Comparison of ENCODE assay signal across 1 cellular context in genomic region chr20:32028647-32029372, GRCh38.
A peak's percentile ranks its signal among the peaks of the same experiment; 100 is the strongest.
TF ChIP-seq lines count a peak whose summit lies in the region.

No MANE protein-coding gene starts in this region.

TF ChIP-seq in H1, 55 proteins besides CTCF, POLR2A, EP300 and RAD21 (continued from another document):
- TF ChIP-seq SIN3A (conservative IDR thresholded peaks at IDR 0.05 in 1 of 2, IDR thresholded peaks at IDR 0.05 in 1 of 2; ENCODE audit: low read depth in 1 of 2, low read length in 2 of 2) = 0 out of 4 replicates have a peak, but pooled peaks of 1 of the 2 experiments have one; percentile 28
- TF ChIP-seq SRF (IDR thresholded peaks at IDR 0.05; ENCODE audit: low read depth, low read length) = no peak
- TF ChIP-seq CHD2 (IDR thresholded peaks at IDR 0.05; ENCODE audit: low read length) = no peak
- peak; percentile 85 for TF ChIP-seq SP1 (IDR thresholded peaks at IDR 0.05; ENCODE audit: low read depth, low read length)
- TF ChIP-seq E2F6 (IDR thresholded peaks at IDR 0.05) = no peak
- TF ChIP-seq KDM1A (IDR thresholded peaks at IDR 0.05; ENCODE audit: borderline replicate concordance, low read length) = no peak
- no peak for TF ChIP-seq SAP30 (IDR thresholded peaks at IDR 0.05; ENCODE audit: insufficient read depth, insufficient replicate concordance, low read length)
- TF ChIP-seq NANOG (IDR thresholded peaks at IDR 0.05; ENCODE audit: insufficient read depth, low read depth, low read length, poor library complexity, severe bottlenecking) = no peak
- no peak for TF ChIP-seq SIX5 (IDR thresholded peaks at IDR 0.05; ENCODE audit: low read depth, low read length)
- TF ChIP-seq KDM4A (IDR thresholded peaks at IDR 0.05; ENCODE audit: low read depth, low read length, severe bottlenecking) = no peak
- TF ChIP-seq BRCA1 (IDR thresholded peaks at IDR 0.05; ENCODE audit: low read depth, low read length) = no peak
- no peak for TF ChIP-seq HDAC6 (IDR thresholded peaks at IDR 0.05; ENCODE audit: low read depth, low read length)
- no peak for TF ChIP-seq CEBPB (IDR thresholded peaks at IDR 0.05; ENCODE audit: low read depth, low read length)
- no peak for TF ChIP-seq RFX5 (IDR thresholded peaks at IDR 0.05; ENCODE audit: borderline replicate concordance, low read depth, low read length)
- no peak for TF ChIP-seq CHD7 (IDR thresholded peaks at IDR 0.05; ENCODE audit: insufficient replicate concordance, low read length)
- TF ChIP-seq TAF7 (optimal IDR thresholded peaks at IDR 0.05; ENCODE audit: borderline replicate concordance, low read depth, low read length) = no peak
- no peak for TF ChIP-seq PHF8 (conservative IDR thresholded peaks at IDR 0.05; ENCODE audit: low read depth, low read length)
- TF ChIP-seq YY1 (IDR thresholded peaks at IDR 0.05; ENCODE audit: low read depth, low read length) = 0 out of 2 replicates have a peak, but pooled peaks have one; percentile 16
- 0 out of 2 replicates have a peak, but pooled peaks have one; percentile 19 for TF ChIP-seq CREB1 (IDR thresholded peaks at IDR 0.05)
- TF ChIP-seq ATF2 (IDR thresholded peaks at IDR 0.05; ENCODE audit: low read length) = no peak
- no peak for TF ChIP-seq FOSL1 (IDR thresholded peaks at IDR 0.05; ENCODE audit: insufficient read depth, low read depth, low read length)
